16 cellular contexts compared by ENCODE assay signal in the genomic region with DNA sequence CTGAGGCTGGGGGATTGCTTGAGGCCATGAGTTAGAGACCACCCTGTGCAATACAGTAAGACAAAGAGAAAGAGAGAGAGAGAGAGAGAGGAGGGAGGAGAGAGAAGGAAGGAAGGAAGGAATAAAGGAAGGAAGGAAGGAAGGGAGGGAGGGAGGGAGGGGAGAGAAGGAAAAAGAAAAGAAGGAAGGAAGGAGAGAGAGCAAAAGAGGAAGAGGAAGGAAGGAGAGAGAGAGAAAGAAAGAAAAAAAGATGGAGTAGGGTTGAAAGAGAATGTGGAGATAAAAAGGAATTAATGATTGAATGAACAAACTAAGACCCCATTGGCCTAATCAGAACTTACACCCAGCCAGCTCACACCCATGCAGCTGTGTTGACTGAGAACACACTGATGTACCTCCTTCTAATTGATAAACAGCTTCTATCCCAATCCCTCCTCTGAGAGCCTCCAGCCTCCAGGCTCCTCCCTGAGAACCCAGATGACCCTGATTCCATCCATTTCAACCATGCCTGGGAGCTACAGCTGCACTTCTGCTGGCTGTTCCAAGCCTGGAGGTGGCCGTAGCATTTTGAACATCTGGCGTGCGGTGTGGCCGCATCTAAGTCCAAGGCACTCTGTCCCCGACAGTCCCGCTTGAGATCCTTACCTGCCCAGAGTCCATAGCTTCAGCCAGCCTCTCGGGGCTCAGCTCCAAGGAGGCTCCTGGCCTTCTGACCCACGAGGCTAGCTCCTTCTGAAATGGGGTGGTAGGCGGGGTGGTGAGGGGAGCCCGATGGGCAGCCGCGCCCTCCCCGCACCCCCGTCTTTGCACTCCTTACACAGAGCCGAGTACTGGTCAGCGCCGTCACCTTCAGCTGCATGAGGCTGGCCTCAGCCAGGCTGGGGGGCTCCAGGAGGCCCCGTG. TPM values are rescaled to one million over a fixed set of nuclear protein-coding genes. Genes with fewer than 3 reads are reported as not detected.
A peak's percentile ranks its signal among the peaks of the same experiment; 100 is the strongest.
DNase-seq lines count a peak whose midpoint lies in the region; ATAC-seq, FAIRE-seq and TF ChIP-seq lines count a peak whose summit lies in the region.
"Had no signal": no experiment of that assay in that cellular context is flagged by ENCODE, and none has a peak within 500 bp of the region (broad histone marks: within the 10 kb centered on the region; RNA-seq: fewer than 3 reads in every experiment).

No MANE protein-coding gene starts in this region.

- H3K9me3 ChIP-seq in HEK293 (ENCODE audit: control insufficient read depth, insufficient read depth, low read depth, low read length) (no peaks in the 10 kb centered on the region), HepG2 (ENCODE audit: low read length) (no peaks in the 10 kb centered on the region)

- peak; percentile 67 for FAIRE-seq in HepG2 (lab: Jason Lieb, UNC)
- no peak for FAIRE-seq in GM12891 (lab: Jason Lieb, UNC)

- peak; percentile 8 for DNase-seq in NCI-H2029 (lab: John Stamatoyannopoulos, UW)
- DNase-seq in NCI-H2029 treated with DMSO at 0.1 percent for 48 hours (lab: John Stamatoyannopoulos, UW): no peak
- DNase-seq in HepG2 (ENCODE audit: low spot score): no peak
- DNase-seq in stimulated activated naive CD8-positive, alpha-beta T cell treated with anti-CD3 and anti-CD28 coated beads, Interleukin-15, amount 100 ng/mL, for 72 hours: no peak
- DNase-seq in GM12891 (ENCODE audit: insufficient read length, low spot score): no peak
- no peak for DNase-seq in NCI-H128 (lab: John Stamatoyannopoulos, UW; ENCODE audit: unreplicated experiment)
- no peak for DNase-seq in cortex of kidney (lab: John Stamatoyannopoulos, UW)
- DNase-seq: C1 segment of cervical spinal cord, GOT3, NCI-H1694 treated with DMSO at 0.1 percent for 48 hours, NCI-H526 treated with DMSO at 0.1 percent for 48 hours had no signal

- in situ Hi-C loops in HepG2 (cut with HindIII; ENCODE audit: extremely low pct_ligation_motif_present, low pct_unique_long_range_greater_than_20kb): loop anchor here (10.0 kb wide), 1 partner anchor 117 kb away; no protein-coding TSS in a partner anchor

- TF ChIP-seq POLR2A in HepG2 (IDR thresholded peaks at IDR 0.05; ENCODE audit: insufficient read depth in 1 of 2, low read depth in 2 of 2, low read length in 2 of 2) (peak in 1 of 2 experiments; percentile 39; a peak in 1 of 4 replicates), GM12891 (IDR thresholded peaks at IDR 0.05; ENCODE audit: low read depth, low read length) (no peak)

- peak overlapping the region; percentile 79 for H3K9ac ChIP-seq in HepG2 (ENCODE audit: insufficient read depth, low read depth, low read length)
- H3K9ac ChIP-seq: KMS-11 had no signal

- H3K4me3 ChIP-seq in HEK293 (ENCODE audit: low read depth, low read length): no peak overlapping the region
- peak overlapping the region; percentile 86 to 98 (median 91) for H3K4me3 ChIP-seq in HepG2 (replicated peaks in 1 of 3; ENCODE audit: insufficient read depth in 1 of 3, low read depth in 2 of 3, low read length in 3 of 3)

- intact Hi-C loops in HepG2 (cut with micrococcal nuclease; ENCODE audit: unreplicated experiment): loop anchor here (1.0 to 10.0 kb wide), 4 partner anchors 34 to 120 kb away; a partner anchor contains a TSS

- H3K36me3 ChIP-seq in HEK293 (ENCODE audit: control insufficient read depth in 2 of 2, insufficient read depth in 1 of 2, low read length in 2 of 2): no peaks in the 10 kb centered on the region
- H3K36me3 ChIP-seq in HepG2 (replicated peaks in 1 of 2; ENCODE audit: control insufficient read depth in 1 of 2, insufficient read depth in 2 of 2, low read length in 2 of 2): peaks cover under 1 to 5% of the 10 kb centered on the region in 2 experiments; a peak in 3 of 5 replicates

- peaks cover 49% of the 10 kb centered on the region for H3K27me3 Mint-ChIP-seq in stimulated activated naive CD8-positive, alpha-beta T cell treated with anti-CD3 and anti-CD28 coated beads, Interleukin-15, amount 100 ng/mL, for 72 hours

- no peak overlapping the region for H3K4me3 Mint-ChIP-seq in stimulated activated naive CD8-positive, alpha-beta T cell treated with anti-CD3 and anti-CD28 coated beads, Interleukin-15, amount 100 ng/mL, for 72 hours

- POLR2A ChIA-PET in HEK293 (lab: Yijun Ruan, JAX) (interaction anchor here (1.3 kb wide), 1 partner anchor 63 kb away, joined by 5 read pairs; a partner anchor contains a TSS), HepG2 (lab: Yijun Ruan, JAX) (interaction anchor here (0.6 to 2.3 kb wide), 10 partner anchors 11 to 150 kb away, joined by 3 to 14 read pairs (median 5); a partner anchor contains a TSS)

- WGBS in HepG2 (ENCODE audit: low lambda C conversion rate): 0% methylated on average over 2 of the region's 18 CpGs

- H3K4me1 ChIP-seq in HEK293 (ENCODE audit: control insufficient read depth, insufficient read depth, low read length) (0 out of 2 replicates have a peak, but pooled peaks cover 2% of the 10 kb centered on the region), HepG2 (ENCODE audit: insufficient read depth, low read length) (peaks cover 43% of the 10 kb centered on the region)

- TF ChIP-seq CTCF in HEK293 (tag by site-specific recombination; IDR thresholded peaks at IDR 0.05) (no peak), HepG2 (CRISPR knock-in tag; IDR thresholded peaks at IDR 0.05) (no peak)

- BruUV-seq in HepG2 (replicated peaks; lab: Mats Ljungman, UMichigan): no TSS peak

- peaks cover 17% of the 10 kb centered on the region for H3K79me2 ChIP-seq in HepG2 (ENCODE audit: insufficient read depth, low read length)

- H3K27ac Mint-ChIP-seq in stimulated activated naive CD8-positive, alpha-beta T cell treated with anti-CD3 and anti-CD28 coated beads, Interleukin-15, amount 100 ng/mL, for 72 hours: peak overlapping the region in 1 of 2 donors; percentile 84

- no peaks in the 10 kb centered on the region for H3K4me1 Mint-ChIP-seq in stimulated activated naive CD8-positive, alpha-beta T cell treated with anti-CD3 and anti-CD28 coated beads, Interleukin-15, amount 100 ng/mL, for 72 hours

- H4K20me1 ChIP-seq in HepG2 (ENCODE audit: insufficient read depth, low read length): no peaks in the 10 kb centered on the region

- H3K4me2 ChIP-seq in HepG2 (ENCODE audit: low read depth, low read length): peak overlapping the region; percentile 92
- H3K4me2 ChIP-seq: KMS-11 had no signal

- peak; percentile 62 for ATAC-seq in HepG2
- peak; percentile 28 for ATAC-seq in stimulated activated naive CD8-positive, alpha-beta T cell treated with anti-CD3 and anti-CD28 coated beads, Interleukin-15, amount 100 ng/mL, for 72 hours

- H2AFZ ChIP-seq in HepG2 (ENCODE audit: low read length): no peak overlapping the region

- TF ChIP-seq EP300 in HepG2 (IDR thresholded peaks at IDR 0.05; ENCODE audit: low read depth in 2 of 2, low read length in 2 of 2) (no peak), HepG2 (CRISPR knock-in tag; IDR thresholded peaks at IDR 0.05; ENCODE audit: borderline replicate concordance) (no peak)

- H3K27ac ChIP-seq in HEK293 (ENCODE audit: extremely low read depth, low read depth, low read length): no peak overlapping the region
- H3K27ac ChIP-seq in HepG2 (ENCODE audit: extremely low read length, insufficient read depth, low read length): peak overlapping the region; percentile 79
- H3K27ac ChIP-seq: KMS-11 had no signal

- CTCF ChIA-PET in HEK293 (lab: Yijun Ruan, JAX) (interaction anchor here (1.2 kb wide), 1 partner anchor 8 kb away, joined by 5 read pairs; no protein-coding TSS in a partner anchor), HepG2 (lab: Yijun Ruan, JAX; ENCODE audit: low intra/inter-chr PET ratio, low total read pairs) (no interaction called here)

- H3K9me3 Mint-ChIP-seq in stimulated activated naive CD8-positive, alpha-beta T cell treated with anti-CD3 and anti-CD28 coated beads, Interleukin-15, amount 100 ng/mL, for 72 hours: no peaks in the 10 kb centered on the region

- TF ChIP-seq RAD21 in HepG2 (CRISPR knock-in tag; IDR thresholded peaks at IDR 0.05): no peak

- H3K27me3 ChIP-seq in HepG2 (ENCODE audit: control insufficient read depth in 1 of 2, insufficient read depth in 2 of 2, low read length in 2 of 2): no peaks in the 10 kb centered on the region; a peak in 1 of 5 replicates

RNA-seq across cellular contexts. Expression of a gene that starts 1.1 kb away (rescaled TPM):
- 42.0 and 86.7 TPM in 2 replicates for total RNA-seq in HepG2 (2016; rRNA removed; fragmentation: Illumina TruSeq; extraction: Trizol)
- 11.9 and 12.2 TPM in 2 replicates for total RNA-seq in HepG2 (2016; cell fraction: cytosol; rRNA removed; fragmentation: Illumina TruSeq; extraction: Trizol; ENCODE audit: low read depth)
- 39.5 and 89.1 TPM in 2 replicates for total RNA-seq in HepG2 (2016; cell fraction: insoluble cytoplasmic fraction; rRNA removed; fragmentation: Illumina TruSeq; extraction: Trizol)
- total RNA-seq in HepG2 (2016; cell fraction: membrane; rRNA removed; fragmentation: Illumina TruSeq; extraction: Trizol): 16.9 and 18.4 TPM in 2 replicates
- 80.7 and 85.7 TPM in 2 replicates for total RNA-seq in HepG2 (2016; cell fraction: nucleus; rRNA removed; fragmentation: Illumina TruSeq; extraction: Trizol)
- polyA plus RNA-seq in HepG2 (2011; rRNA removed): 118 and 171 TPM in 2 replicates
- 66.0 and 85.6 TPM in 2 replicates for polyA plus RNA-seq in HepG2 (2011; cell fraction: cytosol; rRNA removed)
- 867 and 973 TPM in 2 replicates for polyA plus RNA-seq in HepG2 (2011; cell fraction: nucleus; rRNA removed)
- polyA plus RNA-seq in HepG2 (2012): 82.8 and 111 TPM in 2 replicates
- 9.1 and 9.3 TPM in 2 replicates for polyA plus RNA-seq in HepG2 (2016; cell fraction: cytosol; fragmentation: Illumina TruSeq; extraction: Trizol; ENCODE audit: low read depth)
- 25.7 and 31.6 TPM in 2 replicates for polyA plus RNA-seq in HepG2 (2016; cell fraction: insoluble cytoplasmic fraction; fragmentation: Illumina TruSeq; extraction: Trizol; ENCODE audit: low read depth)
- 10.1 and 10.2 TPM in 2 replicates for polyA plus RNA-seq in HepG2 (2016; cell fraction: membrane; fragmentation: Illumina TruSeq; extraction: Trizol; ENCODE audit: low read depth)
- polyA plus RNA-seq in HepG2 (2016; cell fraction: nucleus; fragmentation: Illumina TruSeq; extraction: Trizol; ENCODE audit: insufficient read depth, low read depth): 177 and 194 TPM in 2 replicates
- polyA minus RNA-seq in HepG2 (2011; rRNA and poly(A)+ RNA removed; ENCODE audit: low replicate concordance): 71.9 TPM in 1 of 2 replicates, not detected in the other
- 22.9 and 25.9 TPM in 2 replicates for polyA minus RNA-seq in HepG2 (2011; cell fraction: cytosol; rRNA and poly(A)+ RNA removed)
- polyA minus RNA-seq in HepG2 (2011; cell fraction: nucleus; rRNA and poly(A)+ RNA removed): 76.7 and 102 TPM in 2 replicates
- polyA plus RNA-seq in GM12891 (2012; ENCODE audit: low read depth, missing spikeins): not detected
- total RNA-seq: A172, M059J, SK-MEL-5 had no signal

RNA-seq across cellular contexts. Expression of a gene that starts 36.2 kb away (rescaled TPM):
- 0.83 and 1.3 TPM in 2 replicates for total RNA-seq in HepG2 (2016; rRNA removed; fragmentation: Illumina TruSeq; extraction: Trizol)
- total RNA-seq in HepG2 (2016; cell fraction: cytosol; rRNA removed; fragmentation: Illumina TruSeq; extraction: Trizol; ENCODE audit: low read depth): 0.10 and 0.26 TPM in 2 replicates
- total RNA-seq in HepG2 (2016; cell fraction: insoluble cytoplasmic fraction; rRNA removed; fragmentation: Illumina TruSeq; extraction: Trizol): 0.42 and 1.9 TPM in 2 replicates
- 0.93 and 1.1 TPM in 2 replicates for total RNA-seq in HepG2 (2016; cell fraction: membrane; rRNA removed; fragmentation: Illumina TruSeq; extraction: Trizol)
- total RNA-seq in HepG2 (2016; cell fraction: nucleus; rRNA removed; fragmentation: Illumina TruSeq; extraction: Trizol): 6.3 and 7.2 TPM in 2 replicates
- polyA plus RNA-seq in HepG2 (2011; rRNA removed): 2.7 and 4.1 TPM in 2 replicates
- 0.65 and 1.0 TPM in 2 replicates for polyA plus RNA-seq in HepG2 (2011; cell fraction: cytosol; rRNA removed)
- 63.2 and 100 TPM in 2 replicates for polyA plus RNA-seq in HepG2 (2011; cell fraction: nucleus; rRNA removed)
- 4.6 and 10.5 TPM in 2 replicates for polyA plus RNA-seq in HepG2 (2012)
- polyA plus RNA-seq in HepG2 (2016; cell fraction: cytosol; fragmentation: Illumina TruSeq; extraction: Trizol; ENCODE audit: low read depth): 0.27 and 0.71 TPM in 2 replicates
- 1.5 and 1.8 TPM in 2 replicates for polyA plus RNA-seq in HepG2 (2016; cell fraction: insoluble cytoplasmic fraction; fragmentation: Illumina TruSeq; extraction: Trizol; ENCODE audit: low read depth)
- polyA plus RNA-seq in HepG2 (2016; cell fraction: membrane; fragmentation: Illumina TruSeq; extraction: Trizol; ENCODE audit: low read depth): 0.72 and 1.1 TPM in 2 replicates
- polyA plus RNA-seq in HepG2 (2016; cell fraction: nucleus; fragmentation: Illumina TruSeq; extraction: Trizol; ENCODE audit: insufficient read depth, low read depth): 16.8 and 20.7 TPM in 2 replicates
- polyA minus RNA-seq in HepG2 (2011; rRNA and poly(A)+ RNA removed; ENCODE audit: low replicate concordance): 5.6 and 6.2 TPM in 2 replicates
- polyA minus RNA-seq in HepG2 (2011; cell fraction: cytosol; rRNA and poly(A)+ RNA removed): 0.69 and 1.5 TPM in 2 replicates
- polyA minus RNA-seq in HepG2 (2011; cell fraction: nucleus; rRNA and poly(A)+ RNA removed): 7.0 and 11.5 TPM in 2 replicates
- 23.5 TPM for polyA plus RNA-seq in GM12891 (2012; ENCODE audit: low read depth, missing spikeins)

RNA-seq across cellular contexts. Expression of a gene that starts 40.7 kb away (rescaled TPM):
- total RNA-seq in HepG2 (2016; rRNA removed; fragmentation: Illumina TruSeq; extraction: Trizol): not detected in 2 replicates
- not detected in 2 replicates for total RNA-seq in HepG2 (2016; cell fraction: cytosol; rRNA removed; fragmentation: Illumina TruSeq; extraction: Trizol; ENCODE audit: low read depth)
- 0.04 TPM in 2 replicates for total RNA-seq in HepG2 (2016; cell fraction: insoluble cytoplasmic fraction; rRNA removed; fragmentation: Illumina TruSeq; extraction: Trizol)
- not detected in 2 replicates for total RNA-seq in HepG2 (2016; cell fraction: membrane; rRNA removed; fragmentation: Illumina TruSeq; extraction: Trizol)
- not detected in 2 replicates for total RNA-seq in HepG2 (2016; cell fraction: nucleus; rRNA removed; fragmentation: Illumina TruSeq; extraction: Trizol)
- polyA plus RNA-seq in HepG2 (2011; rRNA removed): 0.01 TPM in 1 of 2 replicates, not detected in the other
- polyA plus RNA-seq in HepG2 (2011; cell fraction: cytosol; rRNA removed): 0.01 TPM in 2 replicates
- 0.16 and 0.39 TPM in 2 replicates for polyA plus RNA-seq in HepG2 (2011; cell fraction: nucleus; rRNA removed)
- polyA plus RNA-seq in HepG2 (2012): not detected in 2 replicates
- not detected in 2 replicates for polyA plus RNA-seq in HepG2 (2016; cell fraction: cytosol; fragmentation: Illumina TruSeq; extraction: Trizol; ENCODE audit: low read depth)
- not detected in 2 replicates for polyA plus RNA-seq in HepG2 (2016; cell fraction: insoluble cytoplasmic fraction; fragmentation: Illumina TruSeq; extraction: Trizol; ENCODE audit: low read depth)
- not detected in 2 replicates for polyA plus RNA-seq in HepG2 (2016; cell fraction: membrane; fragmentation: Illumina TruSeq; extraction: Trizol; ENCODE audit: low read depth)
- polyA plus RNA-seq in HepG2 (2016; cell fraction: nucleus; fragmentation: Illumina TruSeq; extraction: Trizol; ENCODE audit: insufficient read depth, low read depth): 0.25 TPM in 1 of 2 replicates, not detected in the other
- 0.05 TPM in 1 of 2 replicates, not detected in the other for polyA minus RNA-seq in HepG2 (2011; rRNA and poly(A)+ RNA removed; ENCODE audit: low replicate concordance)
- polyA minus RNA-seq in HepG2 (2011; cell fraction: cytosol; rRNA and poly(A)+ RNA removed): not detected in 2 replicates
- not detected in 2 replicates for polyA minus RNA-seq in HepG2 (2011; cell fraction: nucleus; rRNA and poly(A)+ RNA removed)
- polyA plus RNA-seq in GM12891 (2012; ENCODE audit: low read depth, missing spikeins): not detected
- total RNA-seq: A172, M059J, SK-MEL-5 had no signal

RNA-seq across cellular contexts. Expression of a gene that starts 45.1 kb away (rescaled TPM):
- total RNA-seq in HepG2 (2016; rRNA removed; fragmentation: Illumina TruSeq; extraction: Trizol): 2.2 and 2.4 TPM in 2 replicates
- total RNA-seq in HepG2 (2016; cell fraction: cytosol; rRNA removed; fragmentation: Illumina TruSeq; extraction: Trizol; ENCODE audit: low read depth): 1.1 and 1.3 TPM in 2 replicates
- 1.9 and 2.4 TPM in 2 replicates for total RNA-seq in HepG2 (2016; cell fraction: insoluble cytoplasmic fraction; rRNA removed; fragmentation: Illumina TruSeq; extraction: Trizol)
- 2.2 and 2.6 TPM in 2 replicates for total RNA-seq in HepG2 (2016; cell fraction: membrane; rRNA removed; fragmentation: Illumina TruSeq; extraction: Trizol)
- total RNA-seq in HepG2 (2016; cell fraction: nucleus; rRNA removed; fragmentation: Illumina TruSeq; extraction: Trizol): 1.2 and 1.3 TPM in 2 replicates
- 0.17 and 0.18 TPM in 2 replicates for polyA plus RNA-seq in HepG2 (2011; rRNA removed)
- polyA plus RNA-seq in HepG2 (2011; cell fraction: cytosol; rRNA removed): 0.21 and 0.30 TPM in 2 replicates
- 0.29 and 0.32 TPM in 2 replicates for polyA plus RNA-seq in HepG2 (2011; cell fraction: nucleus; rRNA removed)
- polyA plus RNA-seq in HepG2 (2012): 0.07 TPM in 2 replicates
- 1.2 and 1.8 TPM in 2 replicates for polyA plus RNA-seq in HepG2 (2016; cell fraction: cytosol; fragmentation: Illumina TruSeq; extraction: Trizol; ENCODE audit: low read depth)
- polyA plus RNA-seq in HepG2 (2016; cell fraction: insoluble cytoplasmic fraction; fragmentation: Illumina TruSeq; extraction: Trizol; ENCODE audit: low read depth): 2.9 and 3.3 TPM in 2 replicates
- 2.2 and 2.6 TPM in 2 replicates for polyA plus RNA-seq in HepG2 (2016; cell fraction: membrane; fragmentation: Illumina TruSeq; extraction: Trizol; ENCODE audit: low read depth)
- polyA plus RNA-seq in HepG2 (2016; cell fraction: nucleus; fragmentation: Illumina TruSeq; extraction: Trizol; ENCODE audit: insufficient read depth, low read depth): 3.1 and 3.3 TPM in 2 replicates
- 0.16 TPM in 1 of 2 replicates, not detected in the other for polyA minus RNA-seq in HepG2 (2011; rRNA and poly(A)+ RNA removed; ENCODE audit: low replicate concordance)
- 0.26 TPM in 1 of 2 replicates, not detected in the other for polyA minus RNA-seq in HepG2 (2011; cell fraction: cytosol; rRNA and poly(A)+ RNA removed)
- 0.12 and 0.13 TPM in 2 replicates for polyA minus RNA-seq in HepG2 (2011; cell fraction: nucleus; rRNA and poly(A)+ RNA removed)
- polyA plus RNA-seq in GM12891 (2012; ENCODE audit: low read depth, missing spikeins): 0.15 TPM

RNA-seq across cellular contexts. Expression of a gene that starts 53.6 kb away (rescaled TPM):
- total RNA-seq in HepG2 (2016; rRNA removed; fragmentation: Illumina TruSeq; extraction: Trizol): 4.5 and 5.7 TPM in 2 replicates
- total RNA-seq in HepG2 (2016; cell fraction: cytosol; rRNA removed; fragmentation: Illumina TruSeq; extraction: Trizol; ENCODE audit: low read depth): 8.4 and 9.4 TPM in 2 replicates
- total RNA-seq in HepG2 (2016; cell fraction: insoluble cytoplasmic fraction; rRNA removed; fragmentation: Illumina TruSeq; extraction: Trizol): 2.8 and 4.2 TPM in 2 replicates
- total RNA-seq in HepG2 (2016; cell fraction: membrane; rRNA removed; fragmentation: Illumina TruSeq; extraction: Trizol): 5.5 and 6.0 TPM in 2 replicates
- 6.6 and 8.4 TPM in 2 replicates for total RNA-seq in HepG2 (2016; cell fraction: nucleus; rRNA removed; fragmentation: Illumina TruSeq; extraction: Trizol)
- 5.1 and 6.2 TPM in 2 replicates for polyA plus RNA-seq in HepG2 (2011; rRNA removed)
- 2.4 and 2.9 TPM in 2 replicates for polyA plus RNA-seq in HepG2 (2011; cell fraction: cytosol; rRNA removed)
- polyA plus RNA-seq in HepG2 (2011; cell fraction: nucleus; rRNA removed): 18.4 and 27.0 TPM in 2 replicates
- 2.9 and 5.0 TPM in 2 replicates for polyA plus RNA-seq in HepG2 (2012)
- polyA plus RNA-seq in HepG2 (2016; cell fraction: cytosol; fragmentation: Illumina TruSeq; extraction: Trizol; ENCODE audit: low read depth): 0.45 and 0.49 TPM in 2 replicates
- polyA plus RNA-seq in HepG2 (2016; cell fraction: insoluble cytoplasmic fraction; fragmentation: Illumina TruSeq; extraction: Trizol; ENCODE audit: low read depth): 4.1 and 6.3 TPM in 2 replicates
- 1.7 and 2.6 TPM in 2 replicates for polyA plus RNA-seq in HepG2 (2016; cell fraction: membrane; fragmentation: Illumina TruSeq; extraction: Trizol; ENCODE audit: low read depth)
- 17.5 and 26.7 TPM in 2 replicates for polyA plus RNA-seq in HepG2 (2016; cell fraction: nucleus; fragmentation: Illumina TruSeq; extraction: Trizol; ENCODE audit: insufficient read depth, low read depth)
- 15.2 and 33.7 TPM in 2 replicates for polyA minus RNA-seq in HepG2 (2011; rRNA and poly(A)+ RNA removed; ENCODE audit: low replicate concordance)
- 4.2 and 8.4 TPM in 2 replicates for polyA minus RNA-seq in HepG2 (2011; cell fraction: cytosol; rRNA and poly(A)+ RNA removed)
- 6.1 and 9.4 TPM in 2 replicates for polyA minus RNA-seq in HepG2 (2011; cell fraction: nucleus; rRNA and poly(A)+ RNA removed)
- polyA plus RNA-seq in GM12891 (2012; ENCODE audit: low read depth, missing spikeins): 7.9 TPM
